Comparison of ENCODE assay signal across 8 cellular contexts in the genomic region with DNA sequence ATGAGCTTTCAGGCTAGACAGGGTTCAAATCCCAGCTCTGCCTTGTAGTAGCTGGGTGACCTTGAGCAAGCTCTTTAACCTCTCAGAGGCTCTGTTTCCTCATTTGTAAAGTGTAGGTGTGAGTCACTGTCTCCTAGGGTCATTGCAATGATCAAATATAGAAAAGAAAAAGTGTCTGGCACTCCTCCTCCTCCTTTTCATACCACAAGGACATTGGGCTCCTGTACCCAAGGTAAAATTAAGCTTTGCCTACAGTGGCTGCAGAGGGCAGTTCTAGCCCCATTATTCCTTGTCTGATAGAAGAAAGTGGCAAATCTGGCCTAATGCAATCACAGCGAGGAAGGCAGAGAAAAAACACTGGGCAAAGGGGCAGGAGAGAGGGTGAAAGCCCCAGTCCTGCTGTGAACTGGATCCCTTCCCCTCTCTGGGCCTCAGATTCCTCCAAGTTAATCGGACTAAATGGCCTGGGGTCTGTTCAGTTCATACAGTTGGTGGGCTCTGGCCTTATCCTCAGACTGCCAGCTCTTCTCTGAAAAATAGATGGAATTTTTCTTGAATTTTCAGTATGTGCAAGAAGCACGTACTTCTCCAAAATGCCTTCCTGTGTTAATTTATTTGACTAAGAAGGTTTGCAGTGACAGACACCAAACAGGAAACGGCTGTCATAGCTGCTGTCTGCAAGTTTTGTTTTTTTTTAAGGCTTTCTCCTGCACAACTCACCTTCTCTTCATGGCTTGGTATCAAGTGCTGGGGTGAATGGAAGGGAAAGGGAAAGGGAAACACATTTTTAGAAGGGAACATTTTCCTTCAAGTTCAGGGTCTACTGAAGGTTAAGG. TPM values are rescaled to one million over a fixed set of nuclear protein-coding genes. Genes with fewer than 3 reads are reported as not detected.
A peak's percentile ranks its signal among the peaks of the same experiment; 100 is the strongest.
DNase-seq lines count a peak whose midpoint lies in the region; ATAC-seq and TF ChIP-seq lines count a peak whose summit lies in the region.

No MANE protein-coding gene starts in this region.

- no peak overlapping the region for H3K4me3 ChIP-seq in stomach

- H3K27ac ChIP-seq in stomach: peak overlapping the region in 3 of 5 donors; percentile 12 to 66 (median 56)

- no peak for TF ChIP-seq CTCF in stomach (IDR thresholded peaks at IDR 0.05)

- ATAC-seq in HG03095 (IDR thresholded peaks at IDR 0.05; ENCODE audit: unreplicated experiment): peak; percentile 57

- WGBS in stomach, 5 donors: 58 to 72% (median 67%) methylated on average over 4 of the region's 4 CpGs

- peak overlapping the region; percentile 97 for H3K27ac Mint-ChIP-seq in activated naive CD4-positive, alpha-beta T cell treated with anti-CD3 and anti-CD28 coated beads, Interleukin-2, amount 10 ng/mL, durations not matched to agents 7 days and 5 days
- peak overlapping the region; percentile 92 for H3K27ac Mint-ChIP-seq in activated CD4-positive, alpha-beta memory T cell treated with anti-CD3 and anti-CD28 coated beads, Interleukin-2, amount 10 ng/mL, durations not matched to agents 7 days and 5 days

- H3K27me3 Mint-ChIP-seq in activated naive CD4-positive, alpha-beta T cell treated with anti-CD3 and anti-CD28 coated beads, Interleukin-2, amount 10 ng/mL, durations not matched to agents 7 days and 5 days: no peaks in the 10 kb centered on the region
- H3K27me3 Mint-ChIP-seq in activated CD4-positive, alpha-beta memory T cell treated with anti-CD3 and anti-CD28 coated beads, Interleukin-2, amount 10 ng/mL, durations not matched to agents 7 days and 5 days: no peaks in the 10 kb centered on the region

- DNase-seq in activated naive CD4-positive, alpha-beta T cell treated with anti-CD3 and anti-CD28 coated beads, Interleukin-2, amount 10 ng/mL, durations not matched to agents 7 days and 5 days: no peak
- DNase-seq in activated naive CD4-positive, alpha-beta T cell (lab: John Stamatoyannopoulos, UW): no peak
- peak; percentile 27 for DNase-seq in activated CD4-positive, alpha-beta memory T cell treated with anti-CD3 and anti-CD28 coated beads, Interleukin-2, amount 10 ng/mL, durations not matched to agents 7 days and 5 days
- DNase-seq in stomach (no peak), H4 (ENCODE audit: low spot score) (no peak), cerebellar nuclear complex (lab: John Stamatoyannopoulos, UW) (no peak), amygdala (lab: John Stamatoyannopoulos, UW) (no peak)

- H3K9me3 ChIP-seq in stomach: no peaks in the 10 kb centered on the region

- no peak for TF ChIP-seq EP300 in stomach (IDR thresholded peaks at IDR 0.05)

- peaks cover 82% of the 10 kb centered on the region for H3K4me1 Mint-ChIP-seq in activated naive CD4-positive, alpha-beta T cell treated with anti-CD3 and anti-CD28 coated beads, Interleukin-2, amount 10 ng/mL, durations not matched to agents 7 days and 5 days
- peaks cover 49% of the 10 kb centered on the region for H3K4me1 Mint-ChIP-seq in activated CD4-positive, alpha-beta memory T cell treated with anti-CD3 and anti-CD28 coated beads, Interleukin-2, amount 10 ng/mL, durations not matched to agents 7 days and 5 days

- POLR2A ChIA-PET in activated CD4-positive, alpha-beta memory T cell treated with anti-CD3 and anti-CD28 coated beads, Interleukin-2, amount 10 ng/mL, durations not matched to agents 7 days and 5 days (lab: Charles Lee): interaction anchor here (0.6 to 3.3 kb wide), 5 partner anchors 13 to 98 kb away, joined by 3 to 34 read pairs (median 4); no protein-coding TSS in a partner anchor

- peaks cover 0 to 24% (median 7%) of the 10 kb centered on the region in 4 donors for H3K4me1 ChIP-seq in stomach

- H3K27me3 ChIP-seq in stomach: no peaks in the 10 kb centered on the region

- H3K9me3 Mint-ChIP-seq in activated naive CD4-positive, alpha-beta T cell treated with anti-CD3 and anti-CD28 coated beads, Interleukin-2, amount 10 ng/mL, durations not matched to agents 7 days and 5 days: no peaks in the 10 kb centered on the region
- no peaks in the 10 kb centered on the region for H3K9me3 Mint-ChIP-seq in activated CD4-positive, alpha-beta memory T cell treated with anti-CD3 and anti-CD28 coated beads, Interleukin-2, amount 10 ng/mL, durations not matched to agents 7 days and 5 days

- no peaks in the 10 kb centered on the region for H3K36me3 ChIP-seq in stomach

- intact Hi-C loops in stomach (cut with DNase I; ENCODE audit: low total_unique reads): no loop called here

- CTCF ChIA-PET in activated naive CD4-positive, alpha-beta T cell treated with anti-CD3 and anti-CD28 coated beads, Interleukin-2, amount 10 ng/mL, durations not matched to agents 7 days and 5 days (lab: Charles Lee): interaction anchor here (1.0 to 4.0 kb wide), 3 partner anchors 22 to 33 kb away, joined by 3 to 42 read pairs (median 9); no protein-coding TSS in a partner anchor
- CTCF ChIA-PET in activated CD4-positive, alpha-beta memory T cell treated with anti-CD3 and anti-CD28 coated beads, Interleukin-2, amount 10 ng/mL, durations not matched to agents 7 days and 5 days (lab: Charles Lee): interaction anchor here (0.6 to 3.0 kb wide), 9 partner anchors 8 to 160 kb away, joined by 3 to 16 read pairs (median 4); no protein-coding TSS in a partner anchor

- peaks cover 2% of the 10 kb centered on the region for H3K36me3 Mint-ChIP-seq in activated naive CD4-positive, alpha-beta T cell treated with anti-CD3 and anti-CD28 coated beads, Interleukin-2, amount 10 ng/mL, durations not matched to agents 7 days and 5 days
- H3K36me3 Mint-ChIP-seq in activated CD4-positive, alpha-beta memory T cell treated with anti-CD3 and anti-CD28 coated beads, Interleukin-2, amount 10 ng/mL, durations not matched to agents 7 days and 5 days (ENCODE audit: low read depth): no peaks in the 10 kb centered on the region

- TF ChIP-seq POLR2A in stomach (IDR thresholded peaks at IDR 0.05): no peak

- peak overlapping the region; percentile 40 for H3K4me3 Mint-ChIP-seq in activated naive CD4-positive, alpha-beta T cell treated with anti-CD3 and anti-CD28 coated beads, Interleukin-2, amount 10 ng/mL, durations not matched to agents 7 days and 5 days
- peak overlapping the region; percentile 15 for H3K4me3 Mint-ChIP-seq in activated CD4-positive, alpha-beta memory T cell treated with anti-CD3 and anti-CD28 coated beads, Interleukin-2, amount 10 ng/mL, durations not matched to agents 7 days and 5 days

RNA-seq across cellular contexts. Expression of a gene that starts 35.3 kb away (rescaled TPM):
- 10 to 100 TPM; 58.0 to 62.4 TPM for total RNA-seq in activated CD4-positive, alpha-beta memory T cell treated with anti-CD3 and anti-CD28 coated beads, Interleukin-2, amount 10 ng/mL, durations not matched to agents 7 days and 5 days
- 10 to 100 TPM in 4 of 5 donors, 1 to 10 TPM in 1; 4.6 to 58.3 (median 39.8) TPM for total RNA-seq in stomach
- 10 to 100 TPM; 10.6 to 38.2 (median 19.1) TPM for polyA plus RNA-seq in stomach
- total RNA-seq in H4 (2014; rRNA removed; shearing (Covaris generic)): 13.7 and 14.8 TPM in 2 replicates
